ENCODE assay signal across 40 cellular contexts in the genomic region with DNA sequence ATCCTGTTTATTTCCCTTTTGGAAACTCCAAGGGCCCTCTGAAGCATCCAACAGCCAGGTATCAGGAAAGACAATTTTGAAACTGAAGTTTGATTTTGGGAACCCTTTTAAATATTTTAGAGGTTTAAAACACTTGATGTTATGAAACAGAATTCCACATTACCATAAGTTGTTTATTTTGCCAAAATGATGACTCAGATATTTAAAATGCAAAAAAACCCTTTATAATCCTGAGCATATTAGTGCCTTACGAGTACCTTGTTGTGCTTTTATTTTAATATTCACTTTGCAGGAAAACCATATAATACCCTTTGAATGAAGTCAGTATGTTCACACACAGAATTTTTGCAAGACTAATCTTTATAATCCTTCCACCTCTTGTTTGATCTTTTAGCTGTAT.
"Had no signal": no experiment of that assay in that cellular context is flagged by ENCODE, and none has a peak within 500 bp of the region (broad histone marks: within the 10 kb centered on the region; RNA-seq: fewer than 3 reads in every experiment).

No MANE protein-coding gene starts in this region.

- FAIRE-seq: astrocyte, bronchial epithelial cell had no signal

- H3K36me3 ChIP-seq: adrenal gland, ascending aorta, brain microvascular endothelial cell, breast epithelium, cardiac muscle cell had no signal

- H3K4me1 Mint-ChIP-seq: activated naive CD4-positive, alpha-beta T cell treated with anti-CD3 and anti-CD28 coated beads, Interleukin-2, amount 10 ng/mL, durations not matched to agents 7 days and 5 days; activated naive CD4-positive, alpha-beta T cell treated with anti-CD3 and anti-CD28 coated beads, Interleukin-2, amount 50 U/mL, for 24 hours; activated naive CD8-positive, alpha-beta T cell treated with anti-CD3 and anti-CD28 coated beads for 36 hours; activated naive CD8-positive, alpha-beta T cell treated with anti-CD3 and anti-CD28 coated beads, Interleukin-2, amount 10 ng/mL, durations not matched to agents 7 days and 5 days; activated naive CD8-positive, alpha-beta T cell treated with anti-CD3 and anti-CD28 coated beads, Interleukin-2, amount 50 U/mL, for 24 hours; activated T-helper 17 cell treated with anti-CD3 and anti-CD28 coated beads, Interleukin-2, amount 50 U/mL, for 72 hours; brain; central memory CD8-positive, alpha-beta T cell had no signal

- H3K4me3 ChIP-seq: adrenal gland, ascending aorta, body of pancreas, breast epithelium, cardiac muscle cell had no signal

- ATAC-seq: activated naive CD4-positive, alpha-beta T cell treated with anti-CD3 and anti-CD28 coated beads, Interleukin-2, amount 50 U/mL, for 72 hours; activated naive CD8-positive, alpha-beta T cell treated with anti-CD3 and anti-CD28 coated beads, Interleukin-2, amount 50 U/mL, for 24 hours; activated T-cell treated with anti-CD3 and anti-CD28 coated beads, Interleukin-2, amount 50 U/mL, for 4 hours; activated T-cell treated with anti-CD3 and anti-CD28 coated beads, Interleukin-2, amount 50 U/mL, for 72 hours; activated T-helper 17 cell treated with anti-CD3 and anti-CD28 coated beads, Interleukin-2, amount 50 U/mL, for 72 hours; body of pancreas had no signal

- H3K9me3 Mint-ChIP-seq: activated naive CD4-positive, alpha-beta T cell treated with anti-CD3 and anti-CD28 coated beads, Interleukin-2, amount 50 U/mL, for 24 hours; activated T-cell treated with anti-CD3 and anti-CD28 coated beads, Interleukin-2, amount 50 U/mL, for 4 hours; activated T-helper 17 cell treated with anti-CD3 and anti-CD28 coated beads, Interleukin-2, amount 50 U/mL, for 72 hours had no signal

- H3K27ac Mint-ChIP-seq: activated naive CD4-positive, alpha-beta T cell treated with anti-CD3 and anti-CD28 coated beads for 36 hours; activated naive CD4-positive, alpha-beta T cell treated with anti-CD3 and anti-CD28 coated beads, Interleukin-2, amount 10 ng/mL, durations not matched to agents 7 days and 5 days; activated naive CD4-positive, alpha-beta T cell treated with anti-CD3 and anti-CD28 coated beads, Interleukin-2, amount 50 U/mL, for 24 hours; activated naive CD4-positive, alpha-beta T cell treated with anti-CD3 and anti-CD28 coated beads, Interleukin-2, amount 50 U/mL, for 72 hours; activated naive CD8-positive, alpha-beta T cell; activated naive CD8-positive, alpha-beta T cell treated with anti-CD3 and anti-CD28 coated beads for 36 hours; activated naive CD8-positive, alpha-beta T cell treated with anti-CD3 and anti-CD28 coated beads, Interleukin-2, amount 10 ng/mL, durations not matched to agents 7 days and 5 days; activated naive CD8-positive, alpha-beta T cell treated with anti-CD3 and anti-CD28 coated beads, Interleukin-2, amount 50 U/mL, for 24 hours; activated T-cell treated with anti-CD3 and anti-CD28 coated beads, Interleukin-2, amount 50 U/mL, for 24 hours; activated T-cell treated with anti-CD3 and anti-CD28 coated beads, Interleukin-2, amount 50 U/mL, for 72 hours; activated T-helper 1 cell treated with anti-CD3 and anti-CD28 coated beads, Interleukin-12 subunit alpha, Interleukin-12 subunit beta, Interleukin-2, Interleukin-4 antibody, amounts not matched to agents 30 ng/mL and 10 ng/mL and 1 ng/mL, durations not matched to agents 14 hours and 24 hours and 36 hours; activated T-helper 17 cell treated with anti-CD3 and anti-CD28 coated beads, Interleukin-2, amount 50 U/mL, for 72 hours; activated T-helper 2 cell treated with anti-CD3 and anti-CD28 coated beads, Interferon-gamma antibody, Interleukin-2, Interleukin-4, amounts not matched to agents 10 μg/mL and 5 μg/mL and 100 μg/mL, durations not matched to agents 14 hours and 24 hours and 36 hours; brain had no signal

- DNase-seq: activated effector memory CD4-positive, alpha-beta T cell treated with anti-CD3 and anti-CD28 coated beads, Interleukin-2, amount 50 U/mL, for 16 hours; activated effector memory CD4-positive, alpha-beta T cell treated with Interleukin-2 at 50 U/mL for 16 hours; activated gamma-delta T cell; activated gamma-delta T cell treated with Interleukin-2 at 50 U/mL for 16 hours; activated naive CD4-positive, alpha-beta T cell; activated naive CD4-positive, alpha-beta T cell treated with anti-CD3 and anti-CD28 coated beads for 36 hours; activated naive CD4-positive, alpha-beta T cell treated with anti-CD3 and anti-CD28 coated beads, Interleukin-2, amount 10 ng/mL, durations not matched to agents 7 days and 5 days; activated naive CD4-positive, alpha-beta T cell treated with anti-CD3 and anti-CD28 coated beads, Interleukin-2, amount 50 U/mL, for 16 hours; activated naive CD4-positive, alpha-beta T cell treated with Interleukin-2 at 50 U/mL for 16 hours; activated naive CD8-positive, alpha-beta T cell treated with anti-CD3 and anti-CD28 coated beads for 36 hours; activated naive CD8-positive, alpha-beta T cell treated with anti-CD3 and anti-CD28 coated beads, Interleukin-2, amount 10 ng/mL, durations not matched to agents 7 days and 5 days; activated naive CD8-positive, alpha-beta T cell treated with anti-CD3 and anti-CD28 coated beads, Interleukin-2, amount 50 U/mL, for 24 hours; activated T-cell treated with anti-CD3 and anti-CD28 coated beads, Interleukin-2, amount 50 U/mL, for 1 hour; activated T-cell treated with anti-CD3 and anti-CD28 coated beads, Interleukin-2, amount 50 U/mL, for 24 hours; activated T-cell treated with anti-CD3 and anti-CD28 coated beads, Interleukin-2, amount 50 U/mL, for 4 hours; activated T-cell treated with anti-CD3 and anti-CD28 coated beads, Interleukin-2, amount 50 U/mL, for 48 hours; activated T-cell treated with anti-CD3 and anti-CD28 coated beads, Interleukin-2, amount 50 U/mL, for 72 hours; adrenal gland; amniotic stem cell; amygdala; anterior cingulate cortex; aorta; body of pancreas; brain microvascular endothelial cell; caudate nucleus; central memory CD4-positive, alpha-beta T cell; cerebellar nuclear complex had no signal

- H3K4me1 ChIP-seq: adrenal gland, ascending aorta, body of pancreas, breast epithelium had no signal

- H3K27ac ChIP-seq: adrenal gland, ascending aorta, body of pancreas, brain microvascular endothelial cell, breast epithelium, cardiac muscle cell had no signal

- H3K9me3 ChIP-seq: adrenal gland, ascending aorta, body of pancreas had no signal

- H3K27me3 ChIP-seq: adrenal gland, ascending aorta, body of pancreas, brain microvascular endothelial cell, breast epithelium, cardiac muscle cell had no signal

- H3K27me3 Mint-ChIP-seq: activated naive CD4-positive, alpha-beta T cell treated with anti-CD3 and anti-CD28 coated beads, Interleukin-2, amount 10 ng/mL, durations not matched to agents 7 days and 5 days; activated naive CD4-positive, alpha-beta T cell treated with anti-CD3 and anti-CD28 coated beads, Interleukin-2, amount 50 U/mL, for 24 hours; activated naive CD8-positive, alpha-beta T cell; activated naive CD8-positive, alpha-beta T cell treated with anti-CD3 and anti-CD28 coated beads for 36 hours; activated naive CD8-positive, alpha-beta T cell treated with anti-CD3 and anti-CD28 coated beads, Interleukin-2, amount 10 ng/mL, durations not matched to agents 7 days and 5 days; activated naive CD8-positive, alpha-beta T cell treated with anti-CD3 and anti-CD28 coated beads, Interleukin-2, amount 50 U/mL, for 24 hours; activated T-cell treated with anti-CD3 and anti-CD28 coated beads, Interleukin-2, amount 50 U/mL, for 24 hours; activated T-helper 17 cell treated with anti-CD3 and anti-CD28 coated beads, Interleukin-2, amount 50 U/mL, for 72 hours; central memory CD8-positive, alpha-beta T cell had no signal

- H3K36me3 Mint-ChIP-seq: activated naive CD4-positive, alpha-beta T cell treated with anti-CD3 and anti-CD28 coated beads, Interleukin-2, amount 10 ng/mL, durations not matched to agents 7 days and 5 days; activated naive CD4-positive, alpha-beta T cell treated with anti-CD3 and anti-CD28 coated beads, Interleukin-2, amount 50 U/mL, for 24 hours; activated naive CD4-positive, alpha-beta T cell treated with anti-CD3 and anti-CD28 coated beads, Interleukin-2, amount 50 U/mL, for 72 hours; activated naive CD8-positive, alpha-beta T cell; activated naive CD8-positive, alpha-beta T cell treated with anti-CD3 and anti-CD28 coated beads for 36 hours; activated naive CD8-positive, alpha-beta T cell treated with anti-CD3 and anti-CD28 coated beads, Interleukin-2, amount 10 ng/mL, durations not matched to agents 7 days and 5 days; brain had no signal

- H3K4me3 Mint-ChIP-seq: activated naive CD4-positive, alpha-beta T cell treated with anti-CD3 and anti-CD28 coated beads for 36 hours; activated naive CD4-positive, alpha-beta T cell treated with anti-CD3 and anti-CD28 coated beads, Interleukin-2, amount 10 ng/mL, durations not matched to agents 7 days and 5 days; activated naive CD4-positive, alpha-beta T cell treated with anti-CD3 and anti-CD28 coated beads, Interleukin-2, amount 50 U/mL, for 24 hours; activated naive CD8-positive, alpha-beta T cell; activated naive CD8-positive, alpha-beta T cell treated with anti-CD3 and anti-CD28 coated beads for 36 hours; activated naive CD8-positive, alpha-beta T cell treated with anti-CD3 and anti-CD28 coated beads, Interleukin-2, amount 10 ng/mL, durations not matched to agents 7 days and 5 days; activated naive CD8-positive, alpha-beta T cell treated with anti-CD3 and anti-CD28 coated beads, Interleukin-2, amount 50 U/mL, for 24 hours; activated T-cell treated with anti-CD3 and anti-CD28 coated beads, Interleukin-2, amount 50 U/mL, for 24 hours; activated T-cell treated with anti-CD3 and anti-CD28 coated beads, Interleukin-2, amount 50 U/mL, for 4 hours; activated T-cell treated with anti-CD3 and anti-CD28 coated beads, Interleukin-2, amount 50 U/mL, for 72 hours; activated T-helper 1 cell treated with anti-CD3 and anti-CD28 coated beads, Interleukin-12 subunit alpha, Interleukin-12 subunit beta, Interleukin-2, Interleukin-4 antibody, amounts not matched to agents 30 ng/mL and 10 ng/mL and 1 ng/mL, durations not matched to agents 14 hours and 24 hours and 36 hours; activated T-helper 17 cell treated with anti-CD3 and anti-CD28 coated beads, Interleukin-2, amount 50 U/mL, for 72 hours; brain; central memory CD8-positive, alpha-beta T cell had no signal
